ENCODE assay signal across 9 cellular contexts in the genomic region with DNA sequence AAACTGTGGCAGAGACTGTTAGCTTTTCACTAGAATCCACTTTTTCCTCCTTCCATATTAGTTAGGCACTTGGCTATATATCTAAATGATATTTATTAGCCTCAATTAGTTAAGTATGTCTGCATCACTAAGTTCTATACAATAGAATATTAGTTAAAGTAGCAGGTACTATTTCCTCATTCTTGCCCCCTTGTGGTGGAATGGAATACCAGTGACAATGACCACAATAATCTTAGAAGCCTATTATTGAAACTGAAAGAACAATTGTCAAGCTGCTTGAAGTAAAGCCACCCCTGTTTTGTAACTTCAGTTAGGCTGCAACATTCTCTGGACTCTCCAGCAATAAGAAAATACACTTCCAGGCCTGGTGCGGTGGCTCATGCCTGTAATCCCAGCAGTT.
A peak's percentile ranks its signal among the peaks of the same experiment; 100 is the strongest.
DNase-seq lines count a peak whose midpoint lies in the region; ATAC-seq, FAIRE-seq and TF ChIP-seq lines count a peak whose summit lies in the region.
"Had no signal": no experiment of that assay in that cellular context is flagged by ENCODE, and none has a peak within 500 bp of the region (broad histone marks: within the 10 kb centered on the region; RNA-seq: fewer than 3 reads in every experiment).

No MANE protein-coding gene starts in this region.

- H3K9me3 ChIP-seq in small intestine (ENCODE audit: control insufficient read depth, low read depth), result no peaks in the 10 kb centered on the region

- H3K27me3 ChIP-seq in bronchial epithelial cell (ENCODE audit: control insufficient read depth, insufficient read depth, low read length) (no peaks in the 10 kb centered on the region), small intestine (ENCODE audit: control insufficient read depth in 2 of 2, insufficient read depth in 2 of 2, low read length in 2 of 2) (no peaks in the 10 kb centered on the region)

- H3K36me3 ChIP-seq in bronchial epithelial cell (ENCODE audit: control insufficient read depth, insufficient read depth, low read length) (no peaks in the 10 kb centered on the region), small intestine (ENCODE audit: control insufficient read depth in 2 of 2, insufficient read depth in 2 of 2, low read length in 2 of 2) (no peaks in the 10 kb centered on the region)

- no peak overlapping the region for H3K27ac ChIP-seq in small intestine (ENCODE audit: low read depth in 1 of 2, low read length in 1 of 2)

- no peak overlapping the region for H3K4me3 ChIP-seq in bronchial epithelial cell (ENCODE audit: low read depth, low read length)
- H3K4me3 ChIP-seq in small intestine (ENCODE audit: low read depth in 1 of 2, low read length in 2 of 2), result no peak overlapping the region

- TF ChIP-seq CTCF in bronchial epithelial cell (IDR thresholded peaks at IDR 0.05; ENCODE audit: insufficient read depth, low read length, severe bottlenecking), result peak; percentile 30

- H3K4me1 ChIP-seq in small intestine (ENCODE audit: control insufficient read depth in 2 of 2, insufficient read depth in 1 of 2, low read depth in 1 of 2, low read length in 1 of 2), result no peaks in the 10 kb centered on the region

- DNase-seq in DMS 273 (lab: John Stamatoyannopoulos, UW; ENCODE audit: unreplicated experiment) (peak; percentile 47), DMS 273 treated with DMSO at 0.1 percent for 48 hours (lab: John Stamatoyannopoulos, UW) (no peak), bronchial epithelial cell (ENCODE audit: low read depth) (peak; percentile 18), small intestine (peak; percentile 65), inferior parietal cortex (ENCODE audit: extremely low spot score) (no peak), ecto neural progenitor cell (ENCODE audit: low spot score) (no peak)

- ATAC-seq in GM21526 (IDR thresholded peaks at IDR 0.05; ENCODE audit: low FRiP score, unreplicated experiment) (peak; percentile 94), HG03571 (IDR thresholded peaks at IDR 0.05; ENCODE audit: unreplicated experiment) (peak; percentile 98)

- WGBS in small intestine, 3 donors, result 77 to 92% (median 91%) methylated on average over 1 of the region's 1 CpG

- no peak for FAIRE-seq in bronchial epithelial cell (lab: Jason Lieb, UNC)
- FAIRE-seq in small intestine (lab: Jason Lieb, UNC), result no peak
- FAIRE-seq: A204.1 had no signal

Comparison
In these comparisons a context has a peak if more than half of its experiments do, and no peak if none do; other contexts are left out.
1. DNase-seq: peak in DMS 273 (single experiment), bronchial epithelial cell (single experiment) and small intestine (single experiment); none in DMS 273 treated with DMSO at 0.1 percent for 48 hours (single experiment), inferior parietal cortex (single experiment) and ecto neural progenitor cell (single experiment).